In genomic region chr19:37979547-37980082, GRCh38 we compare ENCODE assay signal across 8 cellular contexts.
DNase-seq lines count a peak whose midpoint lies in the region; ATAC-seq, FAIRE-seq and TF ChIP-seq lines count a peak whose summit lies in the region.

No MANE protein-coding gene starts in this region.

- TF ChIP-seq EP300 in GM12878 (IDR thresholded peaks at IDR 0.05; ENCODE audit: borderline replicate concordance in 1 of 2, control insufficient read depth in 1 of 2, low read depth in 2 of 2, low read length in 2 of 2) = no peak

- TF ChIP-seq RAD21 in GM12878 (IDR thresholded peaks at IDR 0.05; ENCODE audit: insufficient read depth, low read depth, low read length) = no peak

- no peaks in the 10 kb centered on the region; the same call in 2 of the 3 replicates for H3K9me3 ChIP-seq in GM12878 (replicated peaks; ENCODE audit: control insufficient read depth, insufficient read depth, low read length)
- no peaks in the 10 kb centered on the region for H3K9me3 ChIP-seq in spleen

- TF ChIP-seq CTCF in GM12878 (IDR thresholded peaks at IDR 0.05 in 2 of 3, conservative IDR thresholded peaks at IDR 0.05 in 1 of 3; ENCODE audit: control insufficient read depth in 2 of 3, extremely low read depth in 1 of 3, insufficient read depth in 1 of 3, low read depth in 3 of 3, low read length in 3 of 3) (no peak), spleen (IDR thresholded peaks at IDR 0.05 in 8 of 11, conservative IDR thresholded peaks at IDR 0.05 in 3 of 11) (no peak)

- H3K4me3 Mint-ChIP-seq in activated T-cell treated with anti-CD3 and anti-CD28 coated beads, Interleukin-2, amount 50 U/mL, for 4 hours = no peak overlapping the region

- SMC1A ChIA-PET in GM12878 (lab: Charles Lee; ENCODE audit: uncharacterized antibody, unreplicated experiment) = interaction anchor here (0.6 to 6.9 kb wide), 18 partner anchors 9 to 115 kb away, joined by 3 to 48 read pairs (median 6); partner anchors contain the start of genes SIPA1L3 and WDR87

- H3K36me3 ChIP-seq in GM12878 (ENCODE audit: control insufficient read depth in 2 of 2, insufficient read depth in 2 of 2, low read length in 1 of 2) (peaks cover 0 to 5% of the 10 kb centered on the region in 2 experiments; a peak in 2 of 4 replicates), spleen (no peaks in the 10 kb centered on the region)

- TF ChIP-seq POLR2A in GM19099 (IDR thresholded peaks at IDR 0.05; ENCODE audit: extremely low read depth, insufficient read length, low read depth) = peak; percentile 38
- TF ChIP-seq POLR2A in GM12878 (IDR thresholded peaks at IDR 0.05; ENCODE audit: low read depth, low read length) = peak; percentile 57; the same call in 1 of the 2 replicates
- TF ChIP-seq POLR2A in spleen (IDR thresholded peaks at IDR 0.05) = no peak

- POLR2A ChIA-PET in GM12878 (lab: Charles Lee) = interaction anchor here (0.9 to 4.4 kb wide), 11 partner anchors 17 to 72 kb away, joined by 3 to 47 read pairs (median 4); partner anchors contain the start of gene SIPA1L3

- peaks cover 4% of the 10 kb centered on the region for H3K36me3 Mint-ChIP-seq in activated T-cell treated with anti-CD3 and anti-CD28 coated beads, Interleukin-2, amount 50 U/mL, for 4 hours (ENCODE audit: insufficient read depth)

- H3K79me2 ChIP-seq in GM12878 (ENCODE audit: control insufficient read depth, insufficient read depth, low read length) = peaks cover 76% of the 10 kb centered on the region

- no peaks in the 10 kb centered on the region for H3K9me3 Mint-ChIP-seq in activated T-cell treated with anti-CD3 and anti-CD28 coated beads, Interleukin-2, amount 50 U/mL, for 4 hours

- RAD21 ChIA-PET in GM12878 (lab: Charles Lee; ENCODE audit: unreplicated experiment) = interaction anchor here (0.7 to 5.5 kb wide), 15 partner anchors 12 to 73 kb away, joined by 3 to 38 read pairs (median 6); partner anchors contain the start of genes SIPA1L3 and WDR87

- in situ Hi-C loops in GM12878 (cut with MboI) = loop anchor here (5.0 kb wide), 1 partner anchor 67 kb away; no protein-coding TSS in a partner anchor

- H3K4me2 ChIP-seq in GM12878 (ENCODE audit: control insufficient read depth, insufficient read depth) = peak overlapping the region; percentile 86

- H3K27me3 Mint-ChIP-seq in activated T-cell treated with anti-CD3 and anti-CD28 coated beads, Interleukin-2, amount 50 U/mL, for 4 hours (ENCODE audit: low read depth) = no peaks in the 10 kb centered on the region

- intact Hi-C loops in GM12878 (cut with micrococcal nuclease; ENCODE audit: unreplicated experiment) = loop anchor here (1.0 to 5.0 kb wide), 5 partner anchors 17 to 69 kb away; no protein-coding TSS in a partner anchor
- intact Hi-C loops in spleen (cut with DNase I; ENCODE audit: low total_unique reads) = no loop called here

- FAIRE-seq in GM12878 (lab: Jason Lieb, UNC) = peak; percentile 54

- CTCF ChIA-PET in GM12878 (lab: Yijun Ruan, JAX) = interaction anchor here (0.8 to 2.0 kb wide), 8 partner anchors 8 to 77 kb away, joined by 3 to 13 read pairs (median 4); partner anchors contain the start of gene SIPA1L3

- H3K27me3 ChIP-seq in GM12878 (replicated peaks in 1 of 2; ENCODE audit: control insufficient read depth in 2 of 2, insufficient read depth in 2 of 2, low read length in 1 of 2) (no peaks in the 10 kb centered on the region), spleen (replicated peaks in 1 of 7) (no peaks in the 10 kb centered on the region)

- ATAC-seq in HG03439 (IDR thresholded peaks at IDR 0.05; ENCODE audit: unreplicated experiment) (peak; percentile 39), GM12878 (peak; percentile 46), GM21717 (IDR thresholded peaks at IDR 0.05; ENCODE audit: unreplicated experiment) (no peak)
- ATAC-seq in activated T-cell treated with anti-CD3 and anti-CD28 coated beads, Interleukin-2, amount 50 U/mL, for 4 hours = no peak

- H3K4me3 ChIP-seq in GM12878 (peak overlapping the region; percentile 38; the same call in 1 of the 2 replicates), spleen (no peak overlapping the region)

- H3K4me1 ChIP-seq in GM12878 (ENCODE audit: control insufficient read depth, insufficient read depth, low read length) = peaks cover 58% of the 10 kb centered on the region
- peaks cover under 1 to 89% (median 35%) of the 10 kb centered on the region in 6 donors for H3K4me1 ChIP-seq in spleen

- H2AFZ ChIP-seq in GM12878 (ENCODE audit: control insufficient read depth, low read depth, low read length) = no peak overlapping the region

- peaks cover 6% of the 10 kb centered on the region for H3K4me1 Mint-ChIP-seq in activated T-cell treated with anti-CD3 and anti-CD28 coated beads, Interleukin-2, amount 50 U/mL, for 4 hours (ENCODE audit: low read depth)

- BruUV-seq in GM12878 (replicated peaks; lab: Mats Ljungman, UMichigan) = no TSS peak

- DNase-seq in GM12878 (ENCODE audit: low read depth, low spot score) = peak; percentile 69
- DNase-seq in spleen = peak; percentile 78
- no peak for DNase-seq in activated T-cell treated with anti-CD3 and anti-CD28 coated beads, Interleukin-2, amount 50 U/mL, for 4 hours
- DNase-seq in iPS-NIHi7 (ENCODE audit: extremely low spot score) = no peak
- no peak for DNase-seq in KG1 (lab: John Stamatoyannopoulos, UW)

- 12% methylated on average over 13 of the region's 13 CpGs for WGBS in GM12878 (ENCODE audit: insufficient coverage, insufficient replicate concordance, low lambda C conversion rate, missing lambda C conversion rate)
- 67 to 78% (median 76%) methylated on average over 11 to 13 of the region's 13 CpGs for WGBS in spleen, 5 donors

- no peaks in the 10 kb centered on the region for H4K20me1 ChIP-seq in GM12878 (ENCODE audit: control insufficient read depth, insufficient read depth)

- H3K27ac ChIP-seq in GM12878 (ENCODE audit: control insufficient read depth, insufficient read depth) (peak overlapping the region; percentile 95), spleen (peak overlapping the region in 7 of 8 donors; percentile 27 to 86 (median 77))

- peak overlapping the region; percentile 62 for H3K9ac ChIP-seq in GM12878 (ENCODE audit: control insufficient read depth, insufficient read depth, low read length)

TF ChIP-seq in GM12878, 131 proteins besides CTCF, POLR2A, EP300 and RAD21 (continues in another document):
- TF ChIP-seq MYC (IDR thresholded peaks at IDR 0.05; ENCODE audit: insufficient read depth, insufficient read length, insufficient replicate concordance, low read length, severe bottlenecking) (no peak), RELA (IDR thresholded peaks at IDR 0.05; ENCODE audit: borderline replicate concordance, partially characterized antibody) (no peak), BACH1 (IDR thresholded peaks at IDR 0.05; ENCODE audit: borderline replicate concordance) (peak; percentile 65), HDAC6 (IDR thresholded peaks at IDR 0.05; ENCODE audit: unreplicated experiment) (no peak), NFYA (IDR thresholded peaks at IDR 0.05; ENCODE audit: borderline replicate concordance, low read depth, low read length) (no peak), IRF4 (IDR thresholded peaks at IDR 0.05; ENCODE audit: low read depth, low read length) (no peak), ZNF217 (IDR thresholded peaks at IDR 0.05) (no peak), ZSCAN29 (IDR thresholded peaks at IDR 0.05) (no peak), SMAD1 (IDR thresholded peaks at IDR 0.05; ENCODE audit: low read depth, partially characterized antibody) (peak; percentile 68), JUND (IDR thresholded peaks at IDR 0.05; ENCODE audit: low read depth, low read length) (no peak)
- TF ChIP-seq, protein P1, sequence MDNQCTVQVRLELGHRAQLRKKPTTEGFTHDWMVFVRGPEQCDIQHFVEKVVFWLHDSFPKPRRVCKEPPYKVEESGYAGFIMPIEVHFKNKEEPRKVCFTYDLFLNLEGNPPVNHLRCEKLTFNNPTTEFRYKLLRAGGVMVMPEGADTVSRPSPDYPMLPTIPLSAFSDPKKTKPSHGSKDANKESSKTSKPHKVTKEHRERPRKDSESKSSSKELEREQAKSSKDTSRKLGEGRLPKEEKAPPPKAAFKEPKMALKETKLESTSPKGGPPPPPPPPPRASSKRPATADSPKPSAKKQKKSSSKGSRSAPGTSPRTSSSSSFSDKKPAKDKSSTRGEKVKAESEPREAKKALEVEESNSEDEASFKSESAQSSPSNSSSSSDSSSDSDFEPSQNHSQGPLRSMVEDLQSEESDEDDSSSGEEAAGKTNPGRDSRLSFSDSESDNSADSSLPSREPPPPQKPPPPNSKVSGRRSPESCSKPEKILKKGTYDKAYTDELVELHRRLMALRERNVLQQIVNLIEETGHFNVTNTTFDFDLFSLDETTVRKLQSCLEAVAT (IDR thresholded peaks at IDR 0.05) = no peak
- TF ChIP-seq, protein P2, sequence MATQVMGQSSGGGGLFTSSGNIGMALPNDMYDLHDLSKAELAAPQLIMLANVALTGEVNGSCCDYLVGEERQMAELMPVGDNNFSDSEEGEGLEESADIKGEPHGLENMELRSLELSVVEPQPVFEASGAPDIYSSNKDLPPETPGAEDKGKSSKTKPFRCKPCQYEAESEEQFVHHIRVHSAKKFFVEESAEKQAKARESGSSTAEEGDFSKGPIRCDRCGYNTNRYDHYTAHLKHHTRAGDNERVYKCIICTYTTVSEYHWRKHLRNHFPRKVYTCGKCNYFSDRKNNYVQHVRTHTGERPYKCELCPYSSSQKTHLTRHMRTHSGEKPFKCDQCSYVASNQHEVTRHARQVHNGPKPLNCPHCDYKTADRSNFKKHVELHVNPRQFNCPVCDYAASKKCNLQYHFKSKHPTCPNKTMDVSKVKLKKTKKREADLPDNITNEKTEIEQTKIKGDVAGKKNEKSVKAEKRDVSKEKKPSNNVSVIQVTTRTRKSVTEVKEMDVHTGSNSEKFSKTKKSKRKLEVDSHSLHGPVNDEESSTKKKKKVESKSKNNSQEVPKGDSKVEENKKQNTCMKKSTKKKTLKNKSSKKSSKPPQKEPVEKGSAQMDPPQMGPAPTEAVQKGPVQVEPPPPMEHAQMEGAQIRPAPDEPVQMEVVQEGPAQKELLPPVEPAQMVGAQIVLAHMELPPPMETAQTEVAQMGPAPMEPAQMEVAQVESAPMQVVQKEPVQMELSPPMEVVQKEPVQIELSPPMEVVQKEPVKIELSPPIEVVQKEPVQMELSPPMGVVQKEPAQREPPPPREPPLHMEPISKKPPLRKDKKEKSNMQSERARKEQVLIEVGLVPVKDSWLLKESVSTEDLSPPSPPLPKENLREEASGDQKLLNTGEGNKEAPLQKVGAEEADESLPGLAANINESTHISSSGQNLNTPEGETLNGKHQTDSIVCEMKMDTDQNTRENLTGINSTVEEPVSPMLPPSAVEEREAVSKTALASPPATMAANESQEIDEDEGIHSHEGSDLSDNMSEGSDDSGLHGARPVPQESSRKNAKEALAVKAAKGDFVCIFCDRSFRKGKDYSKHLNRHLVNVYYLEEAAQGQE (IDR thresholded peaks at IDR 0.05; ENCODE audit: low read depth, low read length) = no peak

Comparison
In these comparisons a context has a peak if more than half of its experiments do, and no peak if none do; other contexts are left out.
1. POLR2A ChIP-seq: peak in GM19099 (single experiment) and GM12878 (single experiment); none in spleen (0 of 3).
2. ATAC-seq: peak in HG03439 (single experiment) and GM12878 (single experiment); none in activated T-cell treated with anti-CD3 and anti-CD28 coated beads, Interleukin-2, amount 50 U/mL, for 4 hours (0 of 2) and GM21717 (single experiment).
3. DNase-seq: peak in GM12878 (single experiment) and spleen (single experiment); none in activated T-cell treated with anti-CD3 and anti-CD28 coated beads, Interleukin-2, amount 50 U/mL, for 4 hours (single experiment), iPS-NIHi7 (single experiment) and KG1 (single experiment).